In the genomic region with DNA sequence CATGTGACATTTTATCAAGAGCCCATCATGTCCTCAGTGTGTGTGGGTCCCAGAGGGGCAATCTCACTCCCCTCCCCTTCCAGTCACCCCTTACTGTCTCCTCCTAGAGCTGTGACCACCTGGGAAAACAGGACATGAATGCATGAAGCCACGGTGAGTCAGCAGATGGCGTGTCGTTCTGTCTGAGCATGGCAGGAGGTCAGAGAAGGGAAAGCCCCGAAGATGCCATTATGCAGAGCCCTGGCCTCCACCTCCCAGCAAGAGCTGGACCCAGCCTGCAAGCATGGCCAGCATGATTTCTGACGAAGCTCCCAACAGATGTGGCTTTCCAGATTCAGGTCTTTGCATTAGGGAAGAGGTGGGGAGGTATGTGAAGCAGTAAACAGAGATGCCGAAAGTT, we compare ENCODE assay signal across 1 cellular context.
TF ChIP-seq lines count a peak whose summit lies in the region.

No MANE protein-coding gene starts in this region.

TF ChIP-seq in IMR-90, 13 proteins besides CTCF, POLR2A, EP300 and RAD21 (continued from another document):
- TF ChIP-seq, protein P1, sequence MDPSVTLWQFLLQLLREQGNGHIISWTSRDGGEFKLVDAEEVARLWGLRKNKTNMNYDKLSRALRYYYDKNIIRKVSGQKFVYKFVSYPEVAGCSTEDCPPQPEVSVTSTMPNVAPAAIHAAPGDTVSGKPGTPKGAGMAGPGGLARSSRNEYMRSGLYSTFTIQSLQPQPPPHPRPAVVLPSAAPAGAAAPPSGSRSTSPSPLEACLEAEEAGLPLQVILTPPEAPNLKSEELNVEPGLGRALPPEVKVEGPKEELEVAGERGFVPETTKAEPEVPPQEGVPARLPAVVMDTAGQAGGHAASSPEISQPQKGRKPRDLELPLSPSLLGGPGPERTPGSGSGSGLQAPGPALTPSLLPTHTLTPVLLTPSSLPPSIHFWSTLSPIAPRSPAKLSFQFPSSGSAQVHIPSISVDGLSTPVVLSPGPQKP (IDR thresholded peaks at IDR 0.05; ENCODE audit: borderline replicate concordance, low read depth, low read length), result no peak
